Comparison of ENCODE assay signal across 11 cellular contexts in genomic region chr21:42532466-42533181, GRCh38. TPM values are rescaled to one million over a fixed set of nuclear protein-coding genes. Genes with fewer than 3 reads are reported as not detected.
DNase-seq lines count a peak whose midpoint lies in the region; ATAC-seq and TF ChIP-seq lines count a peak whose summit lies in the region.
"Had no signal": no experiment of that assay in that cellular context is flagged by ENCODE, and none has a peak within 500 bp of the region (broad histone marks: within the 10 kb centered on the region; RNA-seq: fewer than 3 reads in every experiment).

No MANE protein-coding gene starts in this region.

- peak overlapping the region; percentile 98 for H3K27ac ChIP-seq in OCI-LY7 (ENCODE audit: low read depth, low read length, poor library complexity, severe bottlenecking)
- no peak overlapping the region for H3K27ac ChIP-seq in brain microvascular endothelial cell

- ATAC-seq in Right ventricle myocardium inferior = peak; percentile 59
- peak; percentile 16 for ATAC-seq in omental fat pad (ENCODE audit: low FRiP score)
- ATAC-seq in activated T-cell treated with anti-CD3 and anti-CD28 coated beads, Interleukin-2, amount 50 U/mL, for 72 hours (replicated peaks in 1 of 2) = no peak

- no peak for TF ChIP-seq CTCF in CD14-positive monocyte (IDR thresholded peaks at IDR 0.05)
- TF ChIP-seq CTCF in OCI-LY7 (conservative IDR thresholded peaks at IDR 0.05; ENCODE audit: low read length) = no peak
- no peak for TF ChIP-seq CTCF in omental fat pad (IDR thresholded peaks at IDR 0.05)
- no peak for TF ChIP-seq CTCF in brain microvascular endothelial cell (IDR thresholded peaks at IDR 0.05; ENCODE audit: low read depth, low read length, missing control alignments)

- no peaks in the 10 kb centered on the region for H3K9me2 ChIP-seq in OCI-LY7 (ENCODE audit: insufficient read depth, low read length)

- H3K36me3 Mint-ChIP-seq in CD14-positive monocyte = peaks cover 41 to 49% of the 10 kb centered on the region in 2 donors
- H3K36me3 Mint-ChIP-seq in activated T-cell treated with anti-CD3 and anti-CD28 coated beads, Interleukin-2, amount 50 U/mL, for 72 hours (ENCODE audit: insufficient read depth in 2 of 2) = peaks cover 0 to 4% of the 10 kb centered on the region in 2 donors
- H3K36me3 Mint-ChIP-seq: type B pancreatic cell had no signal

- H3K27me3 ChIP-seq in brain microvascular endothelial cell (replicated peaks) = no peaks in the 10 kb centered on the region

- in situ Hi-C loops in brain microvascular endothelial cell (cut with HindIII; ENCODE audit: low pct_ligation_motif_present, low sequenced_read_pairs) = no loop called here

- H3K4me3 ChIP-seq in OCI-LY7 (ENCODE audit: low read depth, low read length, poor library complexity, severe bottlenecking) (peak overlapping the region; percentile 80), brain microvascular endothelial cell (ENCODE audit: low read depth, low read length) (no peak overlapping the region)

- DNase-seq in CD14-positive monocyte (ENCODE audit: low spot score) (peak; percentile 95), OCI-LY7 (ENCODE audit: low spot score) (peak; percentile 84), Right ventricle myocardium inferior (ENCODE audit: missing footprints) (peak; percentile 72), omental fat pad (ENCODE audit: low spot score) (peak; percentile 41), brain microvascular endothelial cell (no peak), HCEC 1CT (no peak), DMS79 (lab: John Stamatoyannopoulos, UW) (no peak)
- DNase-seq in activated T-cell treated with anti-CD3 and anti-CD28 coated beads, Interleukin-2, amount 50 U/mL, for 72 hours = no peak
- DNase-seq: activated T-cell treated with anti-CD3 and anti-CD28 coated beads, Interleukin-2, amount 50 U/mL, for 1 hour had no signal

- no peaks in the 10 kb centered on the region for H3K9me3 ChIP-seq in OCI-LY7 (ENCODE audit: low read length)

- H2AFZ ChIP-seq in OCI-LY7 (ENCODE audit: low read length) = no peak overlapping the region

- POLR2A ChIA-PET in OCI-LY7 (lab: Charles Lee) = interaction anchor here (0.6 to 1.8 kb wide), 5 partner anchors 17 to 294 kb away, joined by 3 to 7 read pairs (median 3); no protein-coding TSS in a partner anchor

- H3K27ac Mint-ChIP-seq in CD14-positive monocyte = peak overlapping the region; percentile 42 to 87 (median 74)
- no peak overlapping the region for H3K27ac Mint-ChIP-seq in activated T-cell treated with anti-CD3 and anti-CD28 coated beads, Interleukin-2, amount 50 U/mL, for 72 hours
- H3K27ac Mint-ChIP-seq: type B pancreatic cell had no signal

- H3K4me2 ChIP-seq in OCI-LY7 (ENCODE audit: low read length) = peak overlapping the region; percentile 97

- peaks cover 0 to 3% (median 2%) of the 10 kb centered on the region in 3 donors for H3K27me3 Mint-ChIP-seq in CD14-positive monocyte (ENCODE audit: low read depth in 3 of 3)
- H3K27me3 Mint-ChIP-seq in activated T-cell treated with anti-CD3 and anti-CD28 coated beads, Interleukin-2, amount 50 U/mL, for 72 hours (ENCODE audit: low read depth) = no peaks in the 10 kb centered on the region
- H3K27me3 Mint-ChIP-seq: type B pancreatic cell had no signal

- H3K4me3 Mint-ChIP-seq in CD14-positive monocyte = peak overlapping the region; percentile 9 to 48
- no peak overlapping the region for H3K4me3 Mint-ChIP-seq in activated T-cell treated with anti-CD3 and anti-CD28 coated beads, Interleukin-2, amount 50 U/mL, for 72 hours
- H3K4me3 Mint-ChIP-seq: type B pancreatic cell had no signal

- peaks cover 66% of the 10 kb centered on the region for H3K79me2 ChIP-seq in OCI-LY7 (ENCODE audit: insufficient read depth, low read depth, low read length)

- peaks cover 93% of the 10 kb centered on the region for H3K4me1 ChIP-seq in OCI-LY7 (ENCODE audit: insufficient read depth, low read length, poor library complexity, severe bottlenecking)

- peaks cover 39% of the 10 kb centered on the region for H3K4me1 Mint-ChIP-seq in CD14-positive monocyte
- peaks cover 38% of the 10 kb centered on the region for H3K4me1 Mint-ChIP-seq in activated T-cell treated with anti-CD3 and anti-CD28 coated beads, Interleukin-2, amount 50 U/mL, for 72 hours (ENCODE audit: low read depth)

- CTCF ChIA-PET in OCI-LY7 (lab: Charles Lee; ENCODE audit: unreplicated experiment) = interaction anchor here (0.5 to 0.8 kb wide), 3 partner anchors 193 to 294 kb away, joined by 3 to 4 read pairs (median 3); no protein-coding TSS in a partner anchor

- intact Hi-C loops in CD14-positive monocyte (cut with micrococcal nuclease) = loop anchor here in 1 of 2 donors (5.0 kb wide), 1 partner anchor 35 kb away; the partner anchor contains the start of gene RSPH1
- intact Hi-C loops in OCI-LY7 (cut with micrococcal nuclease; ENCODE audit: unreplicated experiment) = loop anchor here (10.0 kb wide), 3 partner anchors 122 to 668 kb away; partner anchors contain the start of gene PDE9A
- intact Hi-C loops in Right ventricle myocardium inferior (cut with DNase I) = no loop called here

- no peaks in the 10 kb centered on the region for H4K20me1 ChIP-seq in OCI-LY7 (ENCODE audit: insufficient read depth, low read length)

- H3K9me3 Mint-ChIP-seq in CD14-positive monocyte = peaks cover 0 to 2% (median 0%) of the 10 kb centered on the region in 7 donors
- no peaks in the 10 kb centered on the region for H3K9me3 Mint-ChIP-seq in activated T-cell treated with anti-CD3 and anti-CD28 coated beads, Interleukin-2, amount 50 U/mL, for 72 hours
- H3K9me3 Mint-ChIP-seq: type B pancreatic cell had no signal

- no TSS peak for BruUV-seq in OCI-LY7 (replicated peaks; lab: Mats Ljungman, UMichigan)

- H3K36me3 ChIP-seq in OCI-LY7 (ENCODE audit: insufficient read depth, low read length) (peaks cover 50% of the 10 kb centered on the region), brain microvascular endothelial cell (replicated peaks) (no peaks in the 10 kb centered on the region)

RNA-seq across cellular contexts. Expression of gene SLC37A1, which starts 19.0 kb away (rescaled TPM):
- polyA plus RNA-seq in CD14-positive monocyte = 1 to 10 TPM; 2.7 to 4.3 TPM
- total RNA-seq in OCI-LY7 (2014; rRNA removed; shearing (Covaris generic)) = 20.5 and 27.6 TPM in 2 replicates
- total RNA-seq in OCI-LY7 (2022) (22.5 and 29.4 TPM in 2 replicates), Right ventricle myocardium inferior (3.0 TPM), omental fat pad (10 to 100 TPM in 1 of 4 donors, 1 to 10 TPM in 3; 4.6 to 11.0 (median 6.0) TPM)
- total RNA-seq in activated T-cell treated with anti-CD3 and anti-CD28 coated beads, Interleukin-2, amount 50 U/mL, for 72 hours = 10 to 100 TPM; 27.5 to 37.6 TPM

RNA-seq across cellular contexts. Expression of gene RSPH1, which starts 36.6 kb away (rescaled TPM):
- not detected for polyA plus RNA-seq in CD14-positive monocyte
- total RNA-seq in OCI-LY7 (2014; rRNA removed; shearing (Covaris generic)) = 1.9 and 3.9 TPM in 2 replicates
- 2.5 and 3.5 TPM in 2 replicates for total RNA-seq in OCI-LY7 (2022)
- total RNA-seq in Right ventricle myocardium inferior = not detected
- total RNA-seq in omental fat pad = under 1 TPM in 3 of 4 donors, not detected in 1; 0.31 to 0.37 (median 0.36) TPM
- under 1 TPM; 0.19 to 0.36 TPM for total RNA-seq in activated T-cell treated with anti-CD3 and anti-CD28 coated beads, Interleukin-2, amount 50 U/mL, for 72 hours
- total RNA-seq: HT1080 had no signal

Comparison
In these comparisons a context has a peak if more than half of its experiments do, and no peak if none do; other contexts are left out.
1. DNase-seq: peak in CD14-positive monocyte (single experiment), OCI-LY7 (single experiment), Right ventricle myocardium inferior (single experiment) and omental fat pad (single experiment); none in brain microvascular endothelial cell (single experiment), activated T-cell treated with anti-CD3 and anti-CD28 coated beads, Interleukin-2, amount 50 U/mL, for 72 hours (0 of 2), HCEC 1CT (single experiment) and DMS79 (single experiment).
2. H3K4me3 Mint-ChIP-seq: peak in CD14-positive monocyte (2 of 2); none in activated T-cell treated with anti-CD3 and anti-CD28 coated beads, Interleukin-2, amount 50 U/mL, for 72 hours (0 of 2).
3. ATAC-seq: peak in Right ventricle myocardium inferior (single experiment) and omental fat pad (single experiment); none in activated T-cell treated with anti-CD3 and anti-CD28 coated beads, Interleukin-2, amount 50 U/mL, for 72 hours (0 of 2).